In the genomic region with DNA sequence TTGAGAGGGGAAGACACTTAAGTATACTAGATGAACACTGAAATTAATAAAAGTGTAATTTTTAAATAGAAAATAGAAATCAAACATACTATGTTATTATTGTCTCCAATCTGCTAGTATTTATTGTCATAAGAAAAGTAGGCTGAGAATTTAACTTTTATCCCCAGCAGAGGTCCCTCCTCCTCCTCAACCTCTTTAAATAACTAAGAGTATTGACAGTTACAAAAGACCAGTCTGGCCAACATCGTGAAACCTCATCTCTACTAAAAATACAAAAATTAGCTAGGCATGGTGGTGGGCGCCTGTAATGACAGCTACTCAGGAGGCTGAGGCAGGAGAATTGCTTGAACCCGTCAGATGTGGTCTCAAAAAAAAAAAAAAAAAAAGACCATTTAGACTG, we compare ENCODE assay signal across 37 cellular contexts. TPM values are rescaled to one million over a fixed set of nuclear protein-coding genes. Genes with fewer than 3 reads are reported as not detected.
DNase-seq lines count a peak whose midpoint lies in the region; TF ChIP-seq lines count a peak whose summit lies in the region.
"Had no signal": no experiment of that assay in that cellular context is flagged by ENCODE, and none has a peak within 500 bp of the region (broad histone marks: within the 10 kb centered on the region; RNA-seq: fewer than 3 reads in every experiment).

No MANE protein-coding gene starts in this region.

- H3K36me3 ChIP-seq in A673 (ENCODE audit: insufficient read depth, low read length, poor library complexity, severe bottlenecking) = no peaks in the 10 kb centered on the region
- no peaks in the 10 kb centered on the region for H3K36me3 ChIP-seq in Loucy (ENCODE audit: insufficient read depth, low read length)
- H3K36me3 ChIP-seq: ascending aorta, left ventricle myocardium inferior, pancreas, Peyer's patch, transverse colon had no signal

- no peaks in the 10 kb centered on the region for H3K9me3 ChIP-seq in A673 (ENCODE audit: low read depth, low read length, poor library complexity, severe bottlenecking)
- no peaks in the 10 kb centered on the region for H3K9me3 ChIP-seq in Loucy (ENCODE audit: insufficient read depth, low read depth, low read length)
- H3K9me3 ChIP-seq: ascending aorta, Caco-2, esophagus squamous epithelium, heart left ventricle, left ventricle myocardium inferior, pancreas, Peyer's patch, transverse colon had no signal

- no peaks in the 10 kb centered on the region for H3K36me3 Mint-ChIP-seq in chondrocyte (ENCODE audit: low read depth)

- H4K20me1 ChIP-seq in Loucy (ENCODE audit: insufficient read depth, low read length, poor library complexity, severe bottlenecking) = peaks cover 11% of the 10 kb centered on the region

- H3K4me2 ChIP-seq in Loucy (ENCODE audit: low read depth, low read length, poor library complexity, severe bottlenecking) = peak overlapping the region; percentile 23

- H3K27ac Mint-ChIP-seq in chondrocyte (ENCODE audit: unreplicated experiment) = no peak overlapping the region
- H3K27ac Mint-ChIP-seq: activated naive CD8-positive, alpha-beta T cell treated with anti-CD3 and anti-CD28 coated beads, Interleukin-2, amount 10 ng/mL, durations not matched to agents 7 days and 5 days; stimulated activated effector memory CD8-positive, alpha-beta T cell treated with anti-CD3 and anti-CD28 coated beads, Interleukin-12 subunit alpha, Interleukin-12 subunit beta, amount 100 ng/mL, for 72 hours had no signal

- CTCF ChIA-PET in A673 (lab: Charles Lee) = no interaction called here

- DNase-seq in A673 (ENCODE audit: low spot score) (peak; percentile 15), chondrocyte (ENCODE audit: low spot score) (no peak), NCI-H1092 treated with DMSO at 0.1 percent for 48 hours (lab: John Stamatoyannopoulos, UW) (no peak), NCI-H1105 treated with DMSO at 0.1 percent for 48 hours (lab: John Stamatoyannopoulos, UW) (no peak), RPMI8226 (no peak)
- DNase-seq in stimulated activated naive CD4-positive, alpha-beta T cell (lab: John Stamatoyannopoulos, UW) = no peak
- DNase-seq: ACHN; activated CD4-positive, alpha-beta T cell treated with anti-CD3 and anti-CD28 coated beads for 4 hours; activated gamma-delta T cell treated with Interleukin-2 at 50 U/mL for 16 hours; activated naive CD8-positive, alpha-beta T cell treated with anti-CD3 and anti-CD28 coated beads, Interleukin-2, amount 10 ng/mL, durations not matched to agents 7 days and 5 days; activated T-cell treated with anti-CD3 and anti-CD28 coated beads, Interleukin-2, amount 50 U/mL, for 4 hours; Caco-2; DND-41; esophagus squamous epithelium; foreskin keratinocyte; GOT3; heart left ventricle; Karpas-422; left ventricle myocardium inferior; mesenchymal stem cell; NCI-H1092; NCI-H187 treated with DMSO at 0.1 percent for 48 hours; NCI-H2171 treated with DMSO at 0.1 percent for 48 hours; NCI-H524; NK-92 treated with Interleukin-12 subunit alpha and Interleukin-12 subunit beta, amount 100 ng/mL, for 24 hours; pancreas; Peyer's patch; SIG-M5; stimulated activated CD4-positive, alpha-beta T cell treated with anti-CD3 and anti-CD28 coated beads, Interleukin-15, amount 100 ng/mL, for 24 hours; stimulated activated CD4-positive, alpha-beta T cell treated with anti-CD3 and anti-CD28 coated beads, Interleukin-4, amount 100 ng/mL, for 4 hours; T1000; transverse colon; WERI-Rb-1 had no signal

- H3K79me2 ChIP-seq in Loucy (ENCODE audit: insufficient read depth, low read length) = peaks cover 34% of the 10 kb centered on the region

- no peak overlapping the region for H3K9ac ChIP-seq in Loucy (ENCODE audit: low read depth, low read length, poor library complexity, severe bottlenecking)

- H3K4me1 ChIP-seq in A673 (ENCODE audit: insufficient read depth, low read length, poor library complexity, severe bottlenecking) (peaks cover 8% of the 10 kb centered on the region), Loucy (ENCODE audit: insufficient read depth, low read length, poor library complexity, severe bottlenecking) (peaks cover 27% of the 10 kb centered on the region)

- no peaks in the 10 kb centered on the region for H3K27me3 Mint-ChIP-seq in chondrocyte (ENCODE audit: low read depth)
- H3K27me3 Mint-ChIP-seq: activated naive CD8-positive, alpha-beta T cell treated with anti-CD3 and anti-CD28 coated beads, Interleukin-2, amount 10 ng/mL, durations not matched to agents 7 days and 5 days had no signal

- no peak overlapping the region for H3K4me3 Mint-ChIP-seq in chondrocyte (ENCODE audit: unreplicated experiment)
- H3K4me3 Mint-ChIP-seq: activated naive CD8-positive, alpha-beta T cell treated with anti-CD3 and anti-CD28 coated beads, Interleukin-2, amount 10 ng/mL, durations not matched to agents 7 days and 5 days; activated T-cell treated with anti-CD3 and anti-CD28 coated beads, Interleukin-2, amount 50 U/mL, for 4 hours; stimulated activated effector memory CD8-positive, alpha-beta T cell treated with anti-CD3 and anti-CD28 coated beads, Interleukin-12 subunit alpha, Interleukin-12 subunit beta, amount 100 ng/mL, for 72 hours had no signal

- POLR2A ChIA-PET in A673 (lab: Charles Lee; ENCODE audit: low non-redundant PET) = no interaction called here

- H3K27me3 ChIP-seq in A673 (replicated peaks; ENCODE audit: insufficient read depth, low read depth, low read length, poor library complexity) (no peaks in the 10 kb centered on the region), Loucy (ENCODE audit: insufficient read depth, low read length, poor library complexity, severe bottlenecking) (no peaks in the 10 kb centered on the region)
- H3K27me3 ChIP-seq: ascending aorta, esophagus squamous epithelium, foreskin keratinocyte, heart left ventricle, pancreas, Peyer's patch, transverse colon had no signal

- no peaks in the 10 kb centered on the region for H3F3A ChIP-seq in Loucy (ENCODE audit: low read depth)

- BruUV-seq in A673 (replicated peaks; lab: Mats Ljungman, UMichigan) = no TSS peak

- H3K4me3 ChIP-seq in A673 (ENCODE audit: low read depth, low read length, poor library complexity, severe bottlenecking) (no peak overlapping the region), Loucy (ENCODE audit: low read length, poor library complexity, severe bottlenecking) (no peak overlapping the region)
- H3K4me3 ChIP-seq: ascending aorta, esophagus squamous epithelium, heart left ventricle, left ventricle myocardium inferior, pancreas, Peyer's patch, transverse colon had no signal

- H3K27ac ChIP-seq in A673 (ENCODE audit: low read depth, low read length, poor library complexity, severe bottlenecking) = no peak overlapping the region
- H3K27ac ChIP-seq: ascending aorta, esophagus squamous epithelium, foreskin keratinocyte, heart left ventricle, left ventricle myocardium inferior, pancreas, Peyer's patch, transverse colon, WERI-Rb-1 had no signal

- H3K9me3 Mint-ChIP-seq in chondrocyte (ENCODE audit: low read depth) = no peaks in the 10 kb centered on the region
- H3K9me3 Mint-ChIP-seq: activated naive CD8-positive, alpha-beta T cell treated with anti-CD3 and anti-CD28 coated beads, Interleukin-2, amount 10 ng/mL, durations not matched to agents 7 days and 5 days; activated T-cell treated with anti-CD3 and anti-CD28 coated beads, Interleukin-2, amount 50 U/mL, for 4 hours; stimulated activated effector memory CD8-positive, alpha-beta T cell treated with anti-CD3 and anti-CD28 coated beads, Interleukin-12 subunit alpha, Interleukin-12 subunit beta, amount 100 ng/mL, for 72 hours had no signal

- intact Hi-C loops in A673 (cut with micrococcal nuclease; ENCODE audit: unreplicated experiment) = no loop called here

- H2AFZ ChIP-seq in Loucy (ENCODE audit: low read length) = no peak overlapping the region

- TF ChIP-seq CTCF in A673 (conservative IDR thresholded peaks at IDR 0.05; ENCODE audit: low read depth, low read length) (no peak), GM12872 (IDR thresholded peaks at IDR 0.05; ENCODE audit: insufficient read depth, low read depth, low read length) (0 out of 3 replicates have a peak, but pooled peaks have one; percentile 12), Loucy (conservative IDR thresholded peaks at IDR 0.05; ENCODE audit: low read length) (0 out of 2 replicates have a peak, but pooled peaks have one; percentile 34), chondrocyte (IDR thresholded peaks at IDR 0.05) (peak; percentile 40)

- no peaks in the 10 kb centered on the region for H3K9me2 ChIP-seq in Loucy (replicated peaks; ENCODE audit: low read depth, low read length)

- peaks cover 25% of the 10 kb centered on the region for H3K4me1 Mint-ChIP-seq in chondrocyte (ENCODE audit: low read depth)

RNA-seq across cellular contexts. Expression of a gene that starts 4.1 kb away (rescaled TPM):
- total RNA-seq in A673 (2021) (55.8 and 62.4 TPM in 2 replicates), chondrocyte (44.6 to 49.0 TPM (median 47.9 TPM) in 3 replicates)

RNA-seq across cellular contexts. Expression of a gene that starts 12.9 kb away (rescaled TPM):
- total RNA-seq in A673 (2021) = 0.26 and 0.41 TPM in 2 replicates
- total RNA-seq in chondrocyte = 0.10 to 0.24 TPM in 2 of 3 replicates, not detected in the other

RNA-seq across cellular contexts. Expression of a gene that starts 59.2 kb away (rescaled TPM):
- total RNA-seq in A673 (2021) (88.2 and 104 TPM in 2 replicates), chondrocyte (49.9 to 53.1 TPM (median 50.8 TPM) in 3 replicates)
